In the genomic region with DNA sequence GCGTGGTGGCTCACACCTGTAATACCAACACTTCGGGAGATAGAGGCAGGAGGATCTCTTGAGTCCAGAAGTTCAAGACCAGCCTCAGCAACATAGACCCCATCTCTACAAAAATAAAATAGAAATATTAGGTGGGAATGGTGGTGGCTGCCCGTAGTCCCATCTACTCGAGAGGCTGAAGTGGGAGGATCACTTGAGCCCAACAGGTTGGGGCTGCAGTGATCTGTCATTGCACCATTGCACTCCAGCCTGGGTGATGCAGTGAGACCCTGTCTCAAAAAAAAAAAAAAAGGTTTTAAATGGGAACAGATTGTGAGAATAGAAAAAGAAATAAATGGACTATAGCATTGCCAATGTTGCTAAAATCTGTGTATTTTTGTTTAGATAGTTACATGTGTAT, we compare ENCODE assay signal across 19 cellular contexts. TPM values are rescaled to one million over a fixed set of nuclear protein-coding genes. Genes with fewer than 3 reads are reported as not detected.
DNase-seq lines count a peak whose midpoint lies in the region; ATAC-seq and TF ChIP-seq lines count a peak whose summit lies in the region.
"Had no signal": no experiment of that assay in that cellular context is flagged by ENCODE, and none has a peak within 500 bp of the region (broad histone marks: within the 10 kb centered on the region; RNA-seq: fewer than 3 reads in every experiment).

No MANE protein-coding gene starts in this region.

- TF ChIP-seq CTCF in HEK293 (tag by site-specific recombination; IDR thresholded peaks at IDR 0.05), result no peak
- TF ChIP-seq CTCF in endodermal cell (conservative IDR thresholded peaks at IDR 0.05), result no peak

- H3K27ac ChIP-seq in HEK293 (ENCODE audit: extremely low read depth, low read depth, low read length) (no peak overlapping the region), endodermal cell (ENCODE audit: low read depth, low read length) (no peak overlapping the region)
- H3K27ac ChIP-seq: BLaER1 treated with 17β-estradiol and CSF1 and Interleukin-3, amounts not matched to agents 10 nM and 100 nM had no signal

- POLR2A ChIA-PET in HEK293 (lab: Yijun Ruan, JAX), result no interaction called here

- H3K27ac Mint-ChIP-seq in activated T-cell treated with anti-CD3 and anti-CD28 coated beads, Interleukin-2, amount 50 U/mL, for 24 hours, result peak overlapping the region; percentile 37
- H3K27ac Mint-ChIP-seq in activated T-helper 17 cell treated with anti-CD3 and anti-CD28 coated beads, Interleukin-2, amount 50 U/mL, for 72 hours, result peak overlapping the region; percentile 52
- peak overlapping the region; percentile 31 for H3K27ac Mint-ChIP-seq in endodermal cell
- H3K27ac Mint-ChIP-seq: B cell, IgD-negative memory B cell had no signal

- 80 to 92% methylated on average over 1 to 4 of the region's 4 CpGs for WGBS in endodermal cell (ENCODE audit: insufficient coverage in 1 of 2, insufficient read length in 1 of 2), 2 experiments

- CTCF ChIA-PET in HEK293 (lab: Yijun Ruan, JAX), result interaction anchor here (0.7 kb wide), 1 partner anchor 326 kb away, joined by 3 read pairs; no protein-coding TSS in a partner anchor

- no peak for ATAC-seq in activated T-cell treated with anti-CD3 and anti-CD28 coated beads, Interleukin-2, amount 50 U/mL, for 4 hours
- no peak for ATAC-seq in activated T-helper 17 cell treated with anti-CD3 and anti-CD28 coated beads, Interleukin-2, amount 50 U/mL, for 72 hours (replicated peaks)
- ATAC-seq: HepG2 had no signal

- no peak overlapping the region for H3K9ac ChIP-seq in endodermal cell (ENCODE audit: extremely low read depth, low read length, poor library complexity, severe bottlenecking)
- H3K9ac ChIP-seq: BLaER1 treated with 17β-estradiol and CSF1 and Interleukin-3, amounts not matched to agents 10 nM and 100 nM had no signal

- no peaks in the 10 kb centered on the region for H3K27me3 ChIP-seq in endodermal cell (ENCODE audit: control insufficient read depth, insufficient read depth, low read length, poor library complexity, severe bottlenecking)
- H3K27me3 ChIP-seq: BLaER1 treated with 17β-estradiol and CSF1 and Interleukin-3, amounts not matched to agents 10 nM and 100 nM had no signal

- peaks cover 98% of the 10 kb centered on the region for H3K36me3 Mint-ChIP-seq in activated T-cell treated with anti-CD3 and anti-CD28 coated beads, Interleukin-2, amount 50 U/mL, for 24 hours (ENCODE audit: low read depth)
- peaks cover 60% of the 10 kb centered on the region for H3K36me3 Mint-ChIP-seq in activated T-cell treated with anti-CD3 and anti-CD28 coated beads, Interleukin-2, amount 50 U/mL, for 4 hours (ENCODE audit: insufficient read depth)
- H3K36me3 Mint-ChIP-seq in activated T-helper 17 cell treated with anti-CD3 and anti-CD28 coated beads, Interleukin-2, amount 50 U/mL, for 72 hours (ENCODE audit: low read depth), result peaks cover 100% of the 10 kb centered on the region
- peaks cover 95% of the 10 kb centered on the region for H3K36me3 Mint-ChIP-seq in endodermal cell (ENCODE audit: low read depth)

- H3K9me3 ChIP-seq in HEK293 (ENCODE audit: control insufficient read depth, insufficient read depth, low read depth, low read length) (no peaks in the 10 kb centered on the region), endodermal cell (ENCODE audit: control insufficient read depth, low read length) (no peaks in the 10 kb centered on the region)
- H3K9me3 ChIP-seq: BLaER1 treated with 17β-estradiol and CSF1 and Interleukin-3, amounts not matched to agents 10 nM and 100 nM had no signal

- H3K36me3 ChIP-seq in HEK293 (ENCODE audit: control insufficient read depth in 2 of 2, insufficient read depth in 1 of 2, low read length in 2 of 2) (peaks cover 86 to 100% of the 10 kb centered on the region in 2 experiments), endodermal cell (ENCODE audit: control insufficient read depth, insufficient read depth, low read length) (peaks cover 100% of the 10 kb centered on the region)

- H3K4me1 Mint-ChIP-seq in activated T-cell treated with anti-CD3 and anti-CD28 coated beads, Interleukin-2, amount 50 U/mL, for 24 hours (ENCODE audit: low read depth), result peaks cover 68% of the 10 kb centered on the region
- H3K4me1 Mint-ChIP-seq in activated T-cell treated with anti-CD3 and anti-CD28 coated beads, Interleukin-2, amount 50 U/mL, for 4 hours (ENCODE audit: low read depth), result peaks cover 44% of the 10 kb centered on the region
- H3K4me1 Mint-ChIP-seq in activated T-helper 17 cell treated with anti-CD3 and anti-CD28 coated beads, Interleukin-2, amount 50 U/mL, for 72 hours, result peaks cover 30% of the 10 kb centered on the region
- peaks cover 18% of the 10 kb centered on the region for H3K4me1 Mint-ChIP-seq in endodermal cell

- H3K27me3 Mint-ChIP-seq in activated T-cell treated with anti-CD3 and anti-CD28 coated beads, Interleukin-2, amount 50 U/mL, for 24 hours, result no peaks in the 10 kb centered on the region
- H3K27me3 Mint-ChIP-seq in activated T-cell treated with anti-CD3 and anti-CD28 coated beads, Interleukin-2, amount 50 U/mL, for 4 hours (ENCODE audit: low read depth), result no peaks in the 10 kb centered on the region
- no peaks in the 10 kb centered on the region for H3K27me3 Mint-ChIP-seq in activated T-helper 17 cell treated with anti-CD3 and anti-CD28 coated beads, Interleukin-2, amount 50 U/mL, for 72 hours
- no peaks in the 10 kb centered on the region for H3K27me3 Mint-ChIP-seq in endodermal cell (ENCODE audit: insufficient read depth)
- H3K27me3 Mint-ChIP-seq: B cell; CD8-positive, alpha-beta memory T cell; IgD-negative memory B cell had no signal

- H3K9me3 Mint-ChIP-seq in activated T-cell treated with anti-CD3 and anti-CD28 coated beads, Interleukin-2, amount 50 U/mL, for 24 hours, result no peaks in the 10 kb centered on the region
- H3K9me3 Mint-ChIP-seq in activated T-cell treated with anti-CD3 and anti-CD28 coated beads, Interleukin-2, amount 50 U/mL, for 4 hours, result no peaks in the 10 kb centered on the region
- H3K9me3 Mint-ChIP-seq in activated T-helper 17 cell treated with anti-CD3 and anti-CD28 coated beads, Interleukin-2, amount 50 U/mL, for 72 hours, result no peaks in the 10 kb centered on the region
- no peaks in the 10 kb centered on the region for H3K9me3 Mint-ChIP-seq in endodermal cell
- H3K9me3 Mint-ChIP-seq: CD8-positive, alpha-beta memory T cell; H9; IgD-negative memory B cell had no signal

- H3K4me3 ChIP-seq in HEK293 (ENCODE audit: low read depth, low read length), result no peak overlapping the region
- no peak overlapping the region for H3K4me3 ChIP-seq in endodermal cell (ENCODE audit: low read length)
- H3K4me3 ChIP-seq: BLaER1 treated with 17β-estradiol and CSF1 and Interleukin-3, amounts not matched to agents 10 nM and 100 nM had no signal

- H3K4me3 Mint-ChIP-seq in activated T-cell treated with anti-CD3 and anti-CD28 coated beads, Interleukin-2, amount 50 U/mL, for 24 hours, result no peak overlapping the region
- no peak overlapping the region for H3K4me3 Mint-ChIP-seq in activated T-cell treated with anti-CD3 and anti-CD28 coated beads, Interleukin-2, amount 50 U/mL, for 4 hours
- no peak overlapping the region for H3K4me3 Mint-ChIP-seq in activated T-helper 17 cell treated with anti-CD3 and anti-CD28 coated beads, Interleukin-2, amount 50 U/mL, for 72 hours
- no peak overlapping the region for H3K4me3 Mint-ChIP-seq in endodermal cell
- H3K4me3 Mint-ChIP-seq: B cell; CD8-positive, alpha-beta memory T cell; H9; IgD-negative memory B cell had no signal

- H3K4me1 ChIP-seq in HEK293 (ENCODE audit: control insufficient read depth, insufficient read depth, low read length), result no peaks in the 10 kb centered on the region
- peaks cover 15% of the 10 kb centered on the region for H3K4me1 ChIP-seq in endodermal cell (ENCODE audit: control insufficient read depth, insufficient read depth, low read length)

- no peak for DNase-seq in activated T-cell treated with anti-CD3 and anti-CD28 coated beads, Interleukin-2, amount 50 U/mL, for 24 hours
- DNase-seq in activated T-cell treated with anti-CD3 and anti-CD28 coated beads, Interleukin-2, amount 50 U/mL, for 4 hours, result no peak
- DNase-seq in endodermal cell (no peak), NCI-H2081 treated with DMSO at 0.1 percent for 48 hours (lab: John Stamatoyannopoulos, UW) (no peak), GM19240 (ENCODE audit: insufficient read length, low spot score) (no peak)
- DNase-seq: CD8-positive, alpha-beta memory T cell; COR-L47; DMS 273 treated with DMSO at 0.1 percent for 48 hours; DMS53; DND-41; EL; GOT3; H9 had no signal

TF ChIP-seq in HEK293, 187 proteins besides CTCF, POLR2A, EP300 and RAD21:
- TF ChIP-seq ZNF155 (tag by site-specific recombination; IDR thresholded peaks at IDR 0.05) (no peak), SP3 (tag by site-specific recombination; IDR thresholded peaks at IDR 0.05) (no peak), ZNF211 (tag by site-specific recombination; IDR thresholded peaks at IDR 0.05; ENCODE audit: low read depth) (no peak), ZNF449 (tag by site-specific recombination; IDR thresholded peaks at IDR 0.05) (peak; percentile 75; the same call in 1 of the 2 replicates), ZNF629 (tag by site-specific recombination; IDR thresholded peaks at IDR 0.05) (no peak), SCRT2 (tag by site-specific recombination; IDR thresholded peaks at IDR 0.05) (peak; percentile 56; the same call in 1 of the 2 replicates), SCRT1 (tag by site-specific recombination; IDR thresholded peaks at IDR 0.05; ENCODE audit: borderline replicate concordance) (peak; percentile 27; the same call in 1 of the 2 replicates), ZBTB1 (tag by site-specific recombination; IDR thresholded peaks at IDR 0.05) (no peak)

RNA-seq across cellular contexts. Expression of gene DHX9, which starts 11.2 kb away (rescaled TPM):
- 100 to 1,000 TPM; 375 to 402 (median 394) TPM for total RNA-seq in activated T-cell treated with anti-CD3 and anti-CD28 coated beads, Interleukin-2, amount 50 U/mL, for 4 hours
- 100 to 1,000 TPM; 136 to 273 TPM for total RNA-seq in activated T-helper 17 cell treated with anti-CD3 and anti-CD28 coated beads, Interleukin-2, amount 50 U/mL, for 72 hours
- total RNA-seq in endodermal cell, result 100 to 1,000 TPM; 264 to 278 TPM
- 181 TPM for polyA plus RNA-seq in endodermal cell (2013, experiment 1 of 2)
- polyA plus RNA-seq in endodermal cell (2013, experiment 2 of 2), result 176 TPM
